ENCODE assay signal across 22 cellular contexts in genomic region chr9:75128535-75128934, GRCh38. TPM values are rescaled to one million over a fixed set of nuclear protein-coding genes. Genes with fewer than 3 reads are reported as not detected.
DNase-seq lines count a peak whose midpoint lies in the region; ATAC-seq and FAIRE-seq lines count a peak whose summit lies in the region.
"Had no signal": no experiment of that assay in that cellular context is flagged by ENCODE, and none has a peak within 500 bp of the region (broad histone marks: within the 10 kb centered on the region; RNA-seq: fewer than 3 reads in every experiment).

No MANE protein-coding gene starts in this region.

- peak overlapping the region; percentile 68 for H3K27ac Mint-ChIP-seq in activated CD4-positive, alpha-beta T cell treated with anti-CD3 and anti-CD28 coated beads for 36 hours
- no peak overlapping the region for H3K27ac Mint-ChIP-seq in activated CD4-positive, alpha-beta T cell treated with anti-CD3 and anti-CD28 coated beads, Interleukin-2, amount 10 ng/mL, durations not matched to agents 7 days and 5 days
- peak overlapping the region; percentile 43 to 62 (median 53) for H3K27ac Mint-ChIP-seq in CD4-positive, CD25-positive, alpha-beta regulatory T cell
- H3K27ac Mint-ChIP-seq in effector memory CD8-positive, alpha-beta T cell = peak overlapping the region in 1 of 2 donors; percentile 74

- CTCF ChIA-PET in activated CD4-positive, alpha-beta T cell treated with anti-CD3 and anti-CD28 coated beads for 36 hours (lab: Charles Lee) = no interaction called here
- CTCF ChIA-PET in activated CD4-positive, alpha-beta T cell treated with anti-CD3 and anti-CD28 coated beads, Interleukin-2, amount 10 ng/mL, durations not matched to agents 7 days and 5 days (lab: Charles Lee) = interaction anchor here (1.2 kb wide), 1 partner anchor 38 kb away, joined by 3 read pairs; no protein-coding TSS in a partner anchor

- H3K9me3 ChIP-seq in CD4-positive, CD25-positive, alpha-beta regulatory T cell (ENCODE audit: control insufficient read depth in 2 of 2, low read length in 2 of 2) = no peaks in the 10 kb centered on the region
- H3K9me3 ChIP-seq: BLaER1 had no signal

- H3K36me3 ChIP-seq in CD4-positive, CD25-positive, alpha-beta regulatory T cell (ENCODE audit: control insufficient read depth, insufficient read depth, low read length) = peaks cover 43% of the 10 kb centered on the region

- POLR2A ChIA-PET in activated CD4-positive, alpha-beta T cell treated with anti-CD3 and anti-CD28 coated beads for 36 hours (lab: Charles Lee) = no interaction called here
- POLR2A ChIA-PET in activated CD4-positive, alpha-beta T cell treated with anti-CD3 and anti-CD28 coated beads, Interleukin-2, amount 10 ng/mL, durations not matched to agents 7 days and 5 days (lab: Charles Lee) = no interaction called here

- peaks cover 39% of the 10 kb centered on the region for H3K36me3 Mint-ChIP-seq in activated CD4-positive, alpha-beta T cell treated with anti-CD3 and anti-CD28 coated beads for 36 hours (ENCODE audit: low read depth)
- peaks cover 61% of the 10 kb centered on the region for H3K36me3 Mint-ChIP-seq in activated CD4-positive, alpha-beta T cell treated with anti-CD3 and anti-CD28 coated beads, Interleukin-2, amount 10 ng/mL, durations not matched to agents 7 days and 5 days (ENCODE audit: low read depth)
- H3K36me3 Mint-ChIP-seq in CD4-positive, CD25-positive, alpha-beta regulatory T cell = peaks cover 35% of the 10 kb centered on the region
- peaks cover 44% of the 10 kb centered on the region for H3K36me3 Mint-ChIP-seq in effector memory CD8-positive, alpha-beta T cell (ENCODE audit: insufficient read depth)

- no peak overlapping the region for H3K27ac ChIP-seq in CD4-positive, CD25-positive, alpha-beta regulatory T cell (ENCODE audit: insufficient read depth, low read length, poor library complexity, severe bottlenecking)
- H3K27ac ChIP-seq: BLaER1, RWPE1 had no signal

- no peaks in the 10 kb centered on the region for H3K27me3 ChIP-seq in CD4-positive, CD25-positive, alpha-beta regulatory T cell (ENCODE audit: control insufficient read depth, insufficient read depth, low read length)
- H3K27me3 ChIP-seq: BLaER1 had no signal

- no peak overlapping the region for H3K4me3 Mint-ChIP-seq in activated CD4-positive, alpha-beta T cell treated with anti-CD3 and anti-CD28 coated beads for 36 hours
- H3K4me3 Mint-ChIP-seq in activated CD4-positive, alpha-beta T cell treated with anti-CD3 and anti-CD28 coated beads, Interleukin-2, amount 10 ng/mL, durations not matched to agents 7 days and 5 days = no peak overlapping the region
- H3K4me3 Mint-ChIP-seq in CD4-positive, CD25-positive, alpha-beta regulatory T cell = no peak overlapping the region
- no peak overlapping the region for H3K4me3 Mint-ChIP-seq in effector memory CD8-positive, alpha-beta T cell

- no peak overlapping the region for H3K4me3 ChIP-seq in CD4-positive, CD25-positive, alpha-beta regulatory T cell (ENCODE audit: low read depth, low read length)
- H3K4me3 ChIP-seq: BLaER1 had no signal

- intact Hi-C loops in activated CD4-positive, alpha-beta T cell treated with anti-CD3 and anti-CD28 coated beads for 36 hours (cut with DNase I, micrococcal nuclease) = loop anchor here in 1 of 2 experiments (2.0 to 5.0 kb wide), 2 partner anchors 20 to 41 kb away; partner anchors contain the start of genes NMRK1 and OSTF1

- H3K27me3 Mint-ChIP-seq in activated CD4-positive, alpha-beta T cell treated with anti-CD3 and anti-CD28 coated beads for 36 hours = no peaks in the 10 kb centered on the region
- H3K27me3 Mint-ChIP-seq in activated CD4-positive, alpha-beta T cell treated with anti-CD3 and anti-CD28 coated beads, Interleukin-2, amount 10 ng/mL, durations not matched to agents 7 days and 5 days = no peaks in the 10 kb centered on the region
- no peaks in the 10 kb centered on the region for H3K27me3 Mint-ChIP-seq in CD4-positive, CD25-positive, alpha-beta regulatory T cell
- no peaks in the 10 kb centered on the region for H3K27me3 Mint-ChIP-seq in effector memory CD8-positive, alpha-beta T cell

- H3K9me3 Mint-ChIP-seq in activated CD4-positive, alpha-beta T cell treated with anti-CD3 and anti-CD28 coated beads for 36 hours (ENCODE audit: low read depth) = no peaks in the 10 kb centered on the region
- no peaks in the 10 kb centered on the region for H3K9me3 Mint-ChIP-seq in activated CD4-positive, alpha-beta T cell treated with anti-CD3 and anti-CD28 coated beads, Interleukin-2, amount 10 ng/mL, durations not matched to agents 7 days and 5 days
- H3K9me3 Mint-ChIP-seq in CD4-positive, CD25-positive, alpha-beta regulatory T cell = peaks cover 0 to 1% (median 0%) of the 10 kb centered on the region in 7 donors
- no peaks in the 10 kb centered on the region for H3K9me3 Mint-ChIP-seq in effector memory CD8-positive, alpha-beta T cell

- FAIRE-seq in RCC 7860 (lab: Jason Lieb, UNC) = peak; percentile 81

- no peak for DNase-seq in activated CD4-positive, alpha-beta T cell treated with anti-CD3 and anti-CD28 coated beads for 36 hours
- no peak for DNase-seq in activated CD4-positive, alpha-beta T cell treated with anti-CD3 and anti-CD28 coated beads, Interleukin-2, amount 10 ng/mL, durations not matched to agents 7 days and 5 days
- peak in 1 of 3 donors; percentile 33 for DNase-seq in CD4-positive, CD25-positive, alpha-beta regulatory T cell
- DNase-seq in RCC 7860 (ENCODE audit: low spot score) (no peak), NCI-H774 (lab: John Stamatoyannopoulos, UW) (no peak)
- no peak for DNase-seq in effector memory CD8-positive, alpha-beta T cell
- DNase-seq: 8988T; COR-L47; DMS153; EL; HCEC 1CT; KG1; NCI-H1092; NCI-H2107; NCI-H345; NCI-H526 treated with DMSO at 0.1 percent for 48 hours; NK-92 treated with Interleukin-12 subunit alpha and Interleukin-12 subunit beta, amount 100 ng/mL, for 24 hours; OCI-M1 had no signal

- peaks cover 45% of the 10 kb centered on the region for H3K4me1 Mint-ChIP-seq in activated CD4-positive, alpha-beta T cell treated with anti-CD3 and anti-CD28 coated beads for 36 hours
- peaks cover 43% of the 10 kb centered on the region for H3K4me1 Mint-ChIP-seq in activated CD4-positive, alpha-beta T cell treated with anti-CD3 and anti-CD28 coated beads, Interleukin-2, amount 10 ng/mL, durations not matched to agents 7 days and 5 days
- H3K4me1 Mint-ChIP-seq in CD4-positive, CD25-positive, alpha-beta regulatory T cell = peaks cover 37 to 62% (median 47%) of the 10 kb centered on the region in 4 donors
- peaks cover 36 to 51% of the 10 kb centered on the region in 2 donors for H3K4me1 Mint-ChIP-seq in effector memory CD8-positive, alpha-beta T cell (ENCODE audit: low read depth in 2 of 2)

- peaks cover 16% of the 10 kb centered on the region for H3K4me1 ChIP-seq in CD4-positive, CD25-positive, alpha-beta regulatory T cell (ENCODE audit: control insufficient read depth, insufficient read depth, low read length, poor library complexity, severe bottlenecking)
- H3K4me1 ChIP-seq: BLaER1 had no signal

- ATAC-seq in activated CD4-positive, alpha-beta T cell treated with anti-CD3 and anti-CD28 coated beads for 36 hours = peak; percentile 92
- ATAC-seq in CD4-positive, CD25-positive, alpha-beta regulatory T cell (ENCODE audit: low read depth in 2 of 2) = no peak
- ATAC-seq in effector memory CD8-positive, alpha-beta T cell (replicated peaks) = peak; percentile 45
- ATAC-seq in HG02623 (IDR thresholded peaks at IDR 0.05; ENCODE audit: unreplicated experiment) = no peak
- no peak for ATAC-seq in HG02763 (IDR thresholded peaks at IDR 0.05; ENCODE audit: unreplicated experiment)

RNA-seq across cellular contexts. Expression of gene OSTF1, which starts 40.2 kb away (rescaled TPM):
- total RNA-seq in activated CD4-positive, alpha-beta T cell treated with anti-CD3 and anti-CD28 coated beads for 36 hours = 10 to 100 TPM; 72.6 to 85.5 TPM
- total RNA-seq in activated CD4-positive, alpha-beta T cell treated with anti-CD3 and anti-CD28 coated beads, Interleukin-2, amount 10 ng/mL, durations not matched to agents 7 days and 5 days = 100 to 1,000 TPM; 117 to 139 TPM
- total RNA-seq in CD4-positive, CD25-positive, alpha-beta regulatory T cell = 68.2 TPM
- polyA plus RNA-seq in CD4-positive, CD25-positive, alpha-beta regulatory T cell = 100 to 1,000 TPM; 140 to 203 (median 162) TPM

RNA-seq across cellular contexts. Expression of gene NMRK1, which starts 40.6 kb away (rescaled TPM):
- total RNA-seq in activated CD4-positive, alpha-beta T cell treated with anti-CD3 and anti-CD28 coated beads for 36 hours = 10 to 100 TPM; 20.9 to 29.2 TPM
- total RNA-seq in activated CD4-positive, alpha-beta T cell treated with anti-CD3 and anti-CD28 coated beads, Interleukin-2, amount 10 ng/mL, durations not matched to agents 7 days and 5 days = 10 to 100 TPM; 43.5 to 53.2 TPM
- 41.5 TPM for total RNA-seq in CD4-positive, CD25-positive, alpha-beta regulatory T cell
- polyA plus RNA-seq in CD4-positive, CD25-positive, alpha-beta regulatory T cell = 10 to 100 TPM; 41.5 to 55.0 (median 51.3) TPM

Comparison
In these comparisons a context has a peak if more than half of its experiments do, and no peak if none do; other contexts are left out.
1. ATAC-seq: peak in activated CD4-positive, alpha-beta T cell treated with anti-CD3 and anti-CD28 coated beads for 36 hours (single experiment) and effector memory CD8-positive, alpha-beta T cell (single experiment); none in CD4-positive, CD25-positive, alpha-beta regulatory T cell (0 of 2), HG02623 (single experiment) and HG02763 (single experiment).